1 cellular context compared by ENCODE assay signal in the genomic region with DNA sequence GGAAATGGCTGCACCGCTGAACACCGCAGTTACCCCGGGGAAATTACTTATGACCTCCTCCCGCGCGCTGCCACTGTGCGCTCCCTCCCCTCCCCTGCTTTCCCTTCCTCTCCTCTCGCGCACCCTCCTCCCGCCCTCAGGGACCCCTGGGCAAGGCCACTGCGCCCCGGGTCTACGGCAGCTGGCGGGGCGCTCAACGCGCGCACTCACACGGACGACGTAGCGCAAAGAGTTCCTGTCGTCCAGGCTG.
TF ChIP-seq lines count a peak whose summit lies in the region.

No MANE protein-coding gene starts in this region.

TF ChIP-seq in HepG2, 621 proteins besides CTCF, POLR2A, EP300 and RAD21:
- TF ChIP-seq REL (CRISPR knock-in tag; conservative IDR thresholded peaks at IDR 0.05) = no peak
- 0 out of 2 replicates have a peak, but pooled peaks have one; percentile 23 for TF ChIP-seq EZH2 (conservative IDR thresholded peaks at IDR 0.05; ENCODE audit: low read depth, low read length)
